27 cellular contexts compared by ENCODE assay signal in genomic region chr11:78783846-78784245, GRCh38.
"Had no signal": no experiment of that assay in that cellular context is flagged by ENCODE, and none has a peak within 500 bp of the region (broad histone marks: within the 10 kb centered on the region; RNA-seq: fewer than 3 reads in every experiment).

No MANE protein-coding gene starts in this region.

- H3K36me3 ChIP-seq: cardiac muscle cell, lower lobe of right lung, stomach, suprapubic skin, tibial nerve, uterus, WERI-Rb-1 had no signal

- H3K27ac ChIP-seq: body of pancreas, cardiac muscle cell, foreskin keratinocyte, lower lobe of right lung, parathyroid adenoma, stomach, suprapubic skin, tibial nerve, uterus, WERI-Rb-1 had no signal

- FAIRE-seq: small intestine, TTC549 had no signal

- H3K27ac Mint-ChIP-seq: activated CD8-positive, alpha-beta T cell treated with anti-CD3 and anti-CD28 coated beads, Interleukin-2, amount 10 ng/mL, durations not matched to agents 7 days and 5 days; activated naive CD8-positive, alpha-beta T cell treated with anti-CD3 and anti-CD28 coated beads, Interleukin-2, amount 50 U/mL, for 24 hours; activated T-helper 1 cell treated with anti-CD3 and anti-CD28 coated beads, Interleukin-12 subunit alpha, Interleukin-12 subunit beta, Interleukin-2, Interleukin-4 antibody, amounts not matched to agents 30 ng/mL and 10 ng/mL and 1 ng/mL, durations not matched to agents 14 hours and 24 hours and 36 hours; mesothelial cell of epicardium; natural killer cell; stimulated activated memory B cell treated with anti-CD40 and anti-IgM and Interleukin-4, amounts not matched to agents 10 μg/mL and 1 μg/mL and 100 μg/mL, for 72 hours had no signal

- H3K79me2 ChIP-seq: parathyroid adenoma had no signal

- H3K27me3 ChIP-seq: body of pancreas, cardiac muscle cell, foreskin keratinocyte, stomach, suprapubic skin, tibial nerve, uterus had no signal

- H3K9me3 Mint-ChIP-seq: activated naive CD8-positive, alpha-beta T cell treated with anti-CD3 and anti-CD28 coated beads, Interleukin-2, amount 50 U/mL, for 24 hours; activated T-helper 1 cell treated with anti-CD3 and anti-CD28 coated beads, Interleukin-12 subunit alpha, Interleukin-12 subunit beta, Interleukin-2, Interleukin-4 antibody, amounts not matched to agents 30 ng/mL and 10 ng/mL and 1 ng/mL, durations not matched to agents 14 hours and 24 hours and 36 hours; mesothelial cell of epicardium; natural killer cell; stimulated activated memory B cell treated with anti-CD40 and anti-IgM and Interleukin-4, amounts not matched to agents 10 μg/mL and 1 μg/mL and 100 μg/mL, for 72 hours had no signal

- ATAC-seq: activated CD8-positive, alpha-beta T cell treated with anti-CD3 and anti-CD28 coated beads, Interleukin-2, amount 10 ng/mL, durations not matched to agents 7 days and 5 days; activated naive CD8-positive, alpha-beta T cell treated with anti-CD3 and anti-CD28 coated beads, Interleukin-2, amount 50 U/mL, for 24 hours; body of pancreas; left lobe of liver; lower lobe of right lung; natural killer cell; sciatic nerve; stimulated activated memory B cell treated with anti-CD40 and anti-IgM and Interleukin-4, amounts not matched to agents 10 μg/mL and 1 μg/mL and 100 μg/mL, for 72 hours had no signal

- H3K36me3 Mint-ChIP-seq: natural killer cell; stimulated activated memory B cell treated with anti-CD40 and anti-IgM and Interleukin-4, amounts not matched to agents 10 μg/mL and 1 μg/mL and 100 μg/mL, for 72 hours had no signal

- H3K9ac ChIP-seq: parathyroid adenoma had no signal

- DNase-seq: activated CD4-positive, alpha-beta T cell treated with anti-CD3 and anti-CD28 coated beads for 1 hour; activated CD4-positive, alpha-beta T cell treated with anti-CD3 and anti-CD28 coated beads, Interleukin-2, amount 50 U/mL, for 1 hour; activated CD8-positive, alpha-beta T cell treated with anti-CD3 and anti-CD28 coated beads, Interleukin-2, amount 10 ng/mL, durations not matched to agents 7 days and 5 days; activated gamma-delta T cell; activated naive CD4-positive, alpha-beta T cell treated with anti-CD3 and anti-CD28 coated beads, Interleukin-2, amount 50 U/mL, for 16 hours; activated naive CD8-positive, alpha-beta T cell treated with anti-CD3 and anti-CD28 coated beads, Interleukin-2, amount 50 U/mL, for 24 hours; body of pancreas; dermis blood vessel endothelial cell; effector CD8-positive, alpha-beta T cell; foreskin keratinocyte; lower lobe of right lung; natural killer cell; small intestine; stimulated activated CD4-positive, alpha-beta T cell treated with anti-CD3 and anti-CD28 coated beads, Interleukin-15, amount 100 ng/mL, for 24 hours; stomach; uterus; WERI-Rb-1 had no signal

- H3K4me1 ChIP-seq: body of pancreas, parathyroid adenoma, stomach, suprapubic skin, uterus had no signal

- H3K4me3 ChIP-seq: body of pancreas, cardiac muscle cell, lower lobe of right lung, stomach, suprapubic skin, tibial nerve, uterus had no signal

- H3K9me3 ChIP-seq: body of pancreas, lower lobe of right lung, stomach, suprapubic skin, tibial nerve, uterus had no signal

- H3K4me3 Mint-ChIP-seq: activated CD8-positive, alpha-beta T cell treated with anti-CD3 and anti-CD28 coated beads, Interleukin-2, amount 10 ng/mL, durations not matched to agents 7 days and 5 days; activated naive CD8-positive, alpha-beta T cell treated with anti-CD3 and anti-CD28 coated beads, Interleukin-2, amount 50 U/mL, for 24 hours; activated T-helper 1 cell treated with anti-CD3 and anti-CD28 coated beads, Interleukin-12 subunit alpha, Interleukin-12 subunit beta, Interleukin-2, Interleukin-4 antibody, amounts not matched to agents 30 ng/mL and 10 ng/mL and 1 ng/mL, durations not matched to agents 14 hours and 24 hours and 36 hours; mesothelial cell of epicardium; natural killer cell; stimulated activated memory B cell treated with anti-CD40 and anti-IgM and Interleukin-4, amounts not matched to agents 10 μg/mL and 1 μg/mL and 100 μg/mL, for 72 hours had no signal

- H2AFZ ChIP-seq: parathyroid adenoma had no signal

- H3K4me1 Mint-ChIP-seq: activated naive CD8-positive, alpha-beta T cell treated with anti-CD3 and anti-CD28 coated beads, Interleukin-2, amount 50 U/mL, for 24 hours; natural killer cell; stimulated activated memory B cell treated with anti-CD40 and anti-IgM and Interleukin-4, amounts not matched to agents 10 μg/mL and 1 μg/mL and 100 μg/mL, for 72 hours had no signal
